18 cellular contexts compared by ENCODE assay signal in the genomic region with DNA sequence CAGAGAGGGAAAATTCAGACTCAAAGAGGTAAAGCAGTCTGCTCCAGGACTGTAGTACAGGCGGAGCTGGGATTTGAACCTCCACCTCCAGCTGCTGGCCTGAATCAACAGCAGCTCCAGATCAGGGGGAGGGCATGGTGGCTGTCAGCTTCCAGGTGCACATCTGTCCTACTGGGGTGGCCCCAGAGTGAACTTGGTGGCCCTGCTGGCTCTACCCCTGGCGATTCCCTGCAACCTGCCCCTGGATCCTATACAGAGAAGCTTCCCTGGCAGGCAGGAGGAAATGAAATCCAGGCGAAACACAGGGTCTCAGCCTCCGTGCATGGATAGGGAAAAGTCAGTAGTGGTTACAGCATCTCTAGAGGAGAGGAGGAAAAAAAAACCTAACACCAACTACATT.
DNase-seq lines count a peak whose midpoint lies in the region; ATAC-seq and FAIRE-seq lines count a peak whose summit lies in the region.
"Had no signal": no experiment of that assay in that cellular context is flagged by ENCODE, and none has a peak within 500 bp of the region (broad histone marks: within the 10 kb centered on the region; RNA-seq: fewer than 3 reads in every experiment).

No MANE protein-coding gene starts in this region.

- FAIRE-seq in urothelium cell line (lab: Jason Lieb, UNC), result peak; percentile 20
- FAIRE-seq: kidney had no signal

- peak; percentile 5 to 10 for DNase-seq in activated T-cell treated with anti-CD3 and anti-CD28 coated beads, Interleukin-2, amount 50 U/mL, for 48 hours
- DNase-seq in activated T-cell treated with anti-CD3 and anti-CD28 coated beads for 4 hours (no peak), mesenteric fat pad (ENCODE audit: low spot score) (peak; percentile 28), urothelium cell line (ENCODE audit: low spot score) (no peak), kidney glomerular epithelial cell (lab: John Stamatoyannopoulos, UW) (no peak)
- DNase-seq: activated CD4-positive, alpha-beta T cell treated with anti-CD3 and anti-CD28 coated beads for 4 hours; activated naive CD8-positive, alpha-beta T cell treated with anti-CD3 and anti-CD28 coated beads, Interleukin-2, amount 10 ng/mL, durations not matched to agents 7 days and 5 days; body of pancreas; cortex of kidney; DMS79; kidney; MG63; psoas muscle had no signal

- peak overlapping the region; percentile 34 for H3K27ac ChIP-seq in angular gyrus (ENCODE audit: low read depth, low read length)
- H3K27ac ChIP-seq: body of pancreas, hepatocyte, psoas muscle, RWPE1 had no signal

- no peak for ATAC-seq in GM19395 (IDR thresholded peaks at IDR 0.05; ENCODE audit: unreplicated experiment)
- ATAC-seq: body of pancreas; naive thymus-derived CD8-positive, alpha-beta T cell; psoas muscle had no signal

Comparison
In these comparisons a context has a peak if more than half of its experiments do, and no peak if none do; other contexts are left out.
1. DNase-seq: peak in activated T-cell treated with anti-CD3 and anti-CD28 coated beads, Interleukin-2, amount 50 U/mL, for 48 hours (2 of 2) and mesenteric fat pad (single experiment); none in activated T-cell treated with anti-CD3 and anti-CD28 coated beads for 4 hours (single experiment), urothelium cell line (single experiment) and kidney glomerular epithelial cell (single experiment).